ENCODE assay signal across 11 cellular contexts in the genomic region with DNA sequence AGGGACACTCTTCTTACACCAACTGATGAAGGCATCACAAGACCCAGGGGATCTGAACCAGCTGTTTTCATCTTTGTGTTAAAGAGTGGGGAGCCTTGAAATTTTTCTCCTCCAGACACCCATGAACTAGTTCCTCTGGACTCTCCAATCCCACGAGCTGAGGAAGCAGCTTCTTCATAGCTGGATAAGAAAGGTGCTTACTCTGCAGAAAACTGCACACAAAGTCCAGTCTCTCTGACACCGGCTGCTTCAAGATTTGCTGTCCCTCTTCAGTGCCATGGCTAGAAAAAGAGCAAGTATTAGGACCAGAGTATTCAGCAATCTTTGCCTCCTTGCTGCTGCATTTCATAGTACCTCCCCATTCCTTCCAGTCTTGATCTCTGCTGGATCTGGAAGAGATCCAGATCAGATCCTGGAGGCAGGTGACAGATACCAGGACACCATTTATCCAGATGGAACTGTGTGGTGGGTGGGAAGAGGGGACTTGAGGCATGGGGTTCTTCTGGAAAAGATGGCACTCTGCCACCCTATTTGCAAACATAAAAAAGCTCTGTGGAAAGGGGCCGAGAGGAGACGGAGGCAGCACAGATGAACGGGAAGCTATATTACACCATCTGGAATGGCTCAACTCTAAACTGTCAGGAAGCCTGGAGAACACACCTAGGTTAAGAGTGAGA. TPM values are rescaled to one million over a fixed set of nuclear protein-coding genes. Genes with fewer than 3 reads are reported as not detected.
DNase-seq lines count a peak whose midpoint lies in the region; ATAC-seq and TF ChIP-seq lines count a peak whose summit lies in the region.
"Had no signal": no experiment of that assay in that cellular context is flagged by ENCODE, and none has a peak within 500 bp of the region (broad histone marks: within the 10 kb centered on the region; RNA-seq: fewer than 3 reads in every experiment).

No MANE protein-coding gene starts in this region.

- H3K9me3 ChIP-seq in cardiac muscle cell (ENCODE audit: low read depth), result no peaks in the 10 kb centered on the region
- H3K9me3 ChIP-seq in effector memory CD4-positive, alpha-beta T cell (ENCODE audit: control insufficient read depth, low read length), result no peaks in the 10 kb centered on the region
- H3K9me3 ChIP-seq: Peyer's patch had no signal

- no peak for TF ChIP-seq CTCF in cardiac muscle cell (IDR thresholded peaks at IDR 0.05; ENCODE audit: low read depth, low read length)
- no peak for TF ChIP-seq CTCF in nephron progenitor cell (IDR thresholded peaks at IDR 0.05)

- peaks cover 77% of the 10 kb centered on the region for H3K36me3 ChIP-seq in cardiac muscle cell
- peaks cover 87% of the 10 kb centered on the region for H3K36me3 ChIP-seq in effector memory CD4-positive, alpha-beta T cell (ENCODE audit: control insufficient read depth, insufficient read depth, low read length)

- no peaks in the 10 kb centered on the region for H3K9me3 Mint-ChIP-seq in nephron progenitor cell
- H3K9me3 Mint-ChIP-seq in natural killer cell treated with Interleukin-12 subunit alpha and Interleukin-12 subunit beta and Interleukin-15 and Interleukin-18, amount 100 ng/mL, for 72 hours, result no peaks in the 10 kb centered on the region
- H3K9me3 Mint-ChIP-seq: stimulated activated effector memory CD8-positive, alpha-beta T cell treated with anti-CD3 and anti-CD28 coated beads, Interleukin-12 subunit alpha, Interleukin-12 subunit beta, amount 100 ng/mL, for 72 hours had no signal

- peak overlapping the region; percentile 84 for H3K27ac Mint-ChIP-seq in nephron progenitor cell
- H3K27ac Mint-ChIP-seq in natural killer cell treated with Interleukin-12 subunit alpha and Interleukin-12 subunit beta and Interleukin-15 and Interleukin-18, amount 100 ng/mL, for 72 hours, result no peak overlapping the region

- DNase-seq in cardiac muscle cell (ENCODE audit: low read depth in 1 of 2, low spot score in 1 of 2) (no peak), Right ventricle myocardium inferior (ENCODE audit: missing footprints) (no peak), cerebellum (ENCODE audit: low spot score) (peak; percentile 44), nephron progenitor cell (no peak), DMS 273 treated with DMSO at 0.1 percent for 48 hours (lab: John Stamatoyannopoulos, UW) (no peak), NCI-H82 (lab: John Stamatoyannopoulos, UW) (no peak)
- DNase-seq in effector memory CD4-positive, alpha-beta T cell, result no peak
- DNase-seq in natural killer cell treated with Interleukin-12 subunit alpha and Interleukin-12 subunit beta and Interleukin-15 and Interleukin-18, amount 100 ng/mL, for 72 hours (ENCODE audit: low spot score), result no peak

- peaks cover 57% of the 10 kb centered on the region for H3K36me3 Mint-ChIP-seq in nephron progenitor cell (ENCODE audit: low read depth)
- peaks cover 13% of the 10 kb centered on the region for H3K36me3 Mint-ChIP-seq in natural killer cell treated with Interleukin-12 subunit alpha and Interleukin-12 subunit beta and Interleukin-15 and Interleukin-18, amount 100 ng/mL, for 72 hours

- H3K4me3 Mint-ChIP-seq in nephron progenitor cell, result no peak overlapping the region
- H3K4me3 Mint-ChIP-seq in natural killer cell treated with Interleukin-12 subunit alpha and Interleukin-12 subunit beta and Interleukin-15 and Interleukin-18, amount 100 ng/mL, for 72 hours, result no peak overlapping the region
- H3K4me3 Mint-ChIP-seq: stimulated activated effector memory CD8-positive, alpha-beta T cell treated with anti-CD3 and anti-CD28 coated beads, Interleukin-12 subunit alpha, Interleukin-12 subunit beta, amount 100 ng/mL, for 72 hours had no signal

- no peaks in the 10 kb centered on the region for H3K27me3 Mint-ChIP-seq in nephron progenitor cell (ENCODE audit: low read depth, poor library complexity)
- no peaks in the 10 kb centered on the region for H3K27me3 Mint-ChIP-seq in natural killer cell treated with Interleukin-12 subunit alpha and Interleukin-12 subunit beta and Interleukin-15 and Interleukin-18, amount 100 ng/mL, for 72 hours

- no peaks in the 10 kb centered on the region for H3K4me1 ChIP-seq in cardiac muscle cell (ENCODE audit: low read depth)
- no peaks in the 10 kb centered on the region for H3K4me1 ChIP-seq in effector memory CD4-positive, alpha-beta T cell (ENCODE audit: control insufficient read depth, insufficient read depth, low read length, poor library complexity, severe bottlenecking)

- H3K27ac ChIP-seq in cardiac muscle cell, result peak overlapping the region; percentile 28
- H3K27ac ChIP-seq in effector memory CD4-positive, alpha-beta T cell (ENCODE audit: insufficient read depth, low read length, poor library complexity, severe bottlenecking), result no peak overlapping the region
- H3K27ac ChIP-seq: Peyer's patch, VCaP had no signal

- H3K4me1 Mint-ChIP-seq in nephron progenitor cell, result no peaks in the 10 kb centered on the region
- peaks cover 8 to 18% of the 10 kb centered on the region in 2 donors for H3K4me1 Mint-ChIP-seq in natural killer cell treated with Interleukin-12 subunit alpha and Interleukin-12 subunit beta and Interleukin-15 and Interleukin-18, amount 100 ng/mL, for 72 hours (ENCODE audit: low read depth in 2 of 2)

- intact Hi-C loops in Right ventricle myocardium inferior (cut with DNase I), result no loop called here

- H3K4me3 ChIP-seq in cardiac muscle cell, result no peak overlapping the region
- H3K4me3 ChIP-seq in effector memory CD4-positive, alpha-beta T cell (ENCODE audit: insufficient read depth, low read depth, low read length, poor library complexity, severe bottlenecking), result no peak overlapping the region
- H3K4me3 ChIP-seq: Peyer's patch had no signal

- no peaks in the 10 kb centered on the region for H3K27me3 ChIP-seq in cardiac muscle cell
- H3K27me3 ChIP-seq in effector memory CD4-positive, alpha-beta T cell (replicated peaks; ENCODE audit: control insufficient read depth, insufficient read depth, low read length, poor library complexity, severe bottlenecking), result no peaks in the 10 kb centered on the region
- H3K27me3 ChIP-seq: Peyer's patch had no signal

- no peak for ATAC-seq in Right ventricle myocardium inferior
- ATAC-seq in natural killer cell treated with Interleukin-12 subunit alpha and Interleukin-12 subunit beta and Interleukin-15 and Interleukin-18, amount 100 ng/mL, for 72 hours, result no peak

RNA-seq across cellular contexts. Expression of a gene that starts 25.5 kb away (rescaled TPM):
- total RNA-seq in cardiac muscle cell (3.5 and 7.3 TPM in 2 replicates), Right ventricle myocardium inferior (5.1 TPM), cerebellum (5.9 TPM)
- 1.2 and 2.8 TPM in 2 replicates for polyA plus RNA-seq in cardiac muscle cell
- 10 to 100 TPM; 16.5 to 20.6 TPM for total RNA-seq in natural killer cell treated with Interleukin-12 subunit alpha and Interleukin-12 subunit beta and Interleukin-15 and Interleukin-18, amount 100 ng/mL, for 72 hours

RNA-seq across cellular contexts. Expression of a gene that starts 56.1 kb away (rescaled TPM):
- total RNA-seq in cardiac muscle cell (189 and 417 TPM in 2 replicates), Right ventricle myocardium inferior (81.3 TPM), cerebellum (170 TPM)
- polyA plus RNA-seq in cardiac muscle cell, result 119 and 161 TPM in 2 replicates
- total RNA-seq in natural killer cell treated with Interleukin-12 subunit alpha and Interleukin-12 subunit beta and Interleukin-15 and Interleukin-18, amount 100 ng/mL, for 72 hours, result 100 to 1,000 TPM; 181 to 216 TPM

RNA-seq across cellular contexts. Expression of a gene that starts 56.4 kb away (rescaled TPM):
- total RNA-seq in cardiac muscle cell, result 4.3 and 5.4 TPM in 2 replicates
- polyA plus RNA-seq in cardiac muscle cell, result 5.6 and 7.3 TPM in 2 replicates
- 3.7 TPM for total RNA-seq in Right ventricle myocardium inferior
- 12.5 TPM for total RNA-seq in cerebellum
- total RNA-seq in natural killer cell treated with Interleukin-12 subunit alpha and Interleukin-12 subunit beta and Interleukin-15 and Interleukin-18, amount 100 ng/mL, for 72 hours, result 1 to 10 TPM; 3.5 to 7.2 TPM
